ENCODE assay signal across 29 cellular contexts in the genomic region with DNA sequence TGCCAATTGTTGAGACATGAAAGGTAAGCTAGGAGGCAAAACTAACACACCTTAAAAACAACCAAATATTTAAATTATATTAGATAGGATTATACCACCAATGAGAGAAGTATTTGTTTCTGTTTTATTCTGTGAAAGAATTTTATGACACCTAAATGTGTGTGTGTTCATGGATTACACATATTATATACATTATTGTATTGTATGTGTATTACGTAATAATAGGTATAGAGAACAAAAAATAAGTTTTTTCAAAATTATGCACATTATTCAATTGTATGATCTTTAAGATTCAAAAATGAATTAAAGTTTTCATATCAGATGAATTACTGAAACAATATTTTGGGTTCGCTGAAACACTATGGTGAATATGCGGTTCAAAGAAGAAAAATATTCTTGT.
"Had no signal": no experiment of that assay in that cellular context is flagged by ENCODE, and none has a peak within 500 bp of the region (broad histone marks: within the 10 kb centered on the region; RNA-seq: fewer than 3 reads in every experiment).

No MANE protein-coding gene starts in this region.

- H3K4me1 ChIP-seq: adrenal gland, heart left ventricle, left lung, lower lobe of right lung, upper lobe of left lung, vagina had no signal

- H3K27me3 ChIP-seq: adrenal gland, heart left ventricle, left lung, upper lobe of left lung, vagina had no signal

- H3K4me3 ChIP-seq: adrenal gland, heart left ventricle, left lung, lower lobe of right lung, skin epidermis, upper lobe of left lung, vagina had no signal

- DNase-seq: activated CD4-positive, alpha-beta T cell treated with anti-CD3 and anti-CD28 coated beads for 4 hours; activated CD4-positive, alpha-beta T cell treated with anti-CD3 and anti-CD28 coated beads, Interleukin-2, amount 50 U/mL, for 48 hours; activated CD8-positive, alpha-beta memory T cell treated with anti-CD3 and anti-CD28 coated beads for 24 hours; activated effector memory CD4-positive, alpha-beta T cell treated with anti-CD3 and anti-CD28 coated beads, Interleukin-2, amount 50 U/mL, for 16 hours; activated naive CD4-positive, alpha-beta T cell treated with anti-CD3 and anti-CD28 coated beads for 36 hours; activated naive CD8-positive, alpha-beta T cell treated with anti-CD3 and anti-CD28 coated beads for 36 hours; adrenal gland; aorta; caudate nucleus; foreskin fibroblast; heart left ventricle; left lung; lower lobe of right lung; mesendoderm; stimulated activated CD4-positive, alpha-beta T cell treated with anti-CD3 and anti-CD28 coated beads, Interleukin-4, amount 100 ng/mL, for 24 hours; T-helper 1 cell; upper lobe of left lung had no signal

- H3K36me3 Mint-ChIP-seq: activated naive CD8-positive, alpha-beta T cell treated with anti-CD3 and anti-CD28 coated beads for 36 hours; brain; stimulated activated effector memory CD8-positive, alpha-beta T cell treated with anti-CD3 and anti-CD28 coated beads, Interleukin-12 subunit alpha, Interleukin-12 subunit beta, amount 100 ng/mL, for 72 hours had no signal

- FAIRE-seq: endothelial cell of umbilical vein, TTC549 had no signal

- H3K4me3 Mint-ChIP-seq: activated naive CD4-positive, alpha-beta T cell treated with anti-CD3 and anti-CD28 coated beads for 36 hours; activated naive CD8-positive, alpha-beta T cell treated with anti-CD3 and anti-CD28 coated beads for 36 hours; activated T-helper 1 cell treated with anti-CD3 and anti-CD28 coated beads, Interleukin-12 subunit alpha, Interleukin-12 subunit beta, Interleukin-2, Interleukin-4 antibody, amounts not matched to agents 30 ng/mL and 10 ng/mL and 1 ng/mL, durations not matched to agents 14 hours and 24 hours and 36 hours; brain; nephron; stimulated activated effector memory CD8-positive, alpha-beta T cell treated with anti-CD3 and anti-CD28 coated beads, Interleukin-12 subunit alpha, Interleukin-12 subunit beta, amount 100 ng/mL, for 72 hours; stimulated activated naive CD8-positive, alpha-beta T cell treated with anti-CD3 and anti-CD28 coated beads, Interleukin-15, Interleukin-2, amounts not matched to agents 100 ng/mL and 50 ng/mL, for 24 hours had no signal

- ATAC-seq: esophagus mucosa; heart left ventricle; left lung; lower lobe of right lung; sciatic nerve; stimulated activated effector memory CD8-positive, alpha-beta T cell treated with anti-CD3 and anti-CD28 coated beads, Interleukin-12 subunit alpha, Interleukin-12 subunit beta, amount 100 ng/mL, for 72 hours had no signal

- H3K4me1 Mint-ChIP-seq: stimulated activated effector memory CD8-positive, alpha-beta T cell treated with anti-CD3 and anti-CD28 coated beads, Interleukin-12 subunit alpha, Interleukin-12 subunit beta, amount 100 ng/mL, for 72 hours had no signal

- H3K36me3 ChIP-seq: adrenal gland, heart left ventricle, left lung, lower lobe of right lung, upper lobe of left lung, vagina had no signal

- H3K27ac ChIP-seq: adrenal gland, heart left ventricle, left lung, lower lobe of right lung, skin epidermis, upper lobe of left lung, vagina, VCaP had no signal

- H3K9me3 ChIP-seq: adrenal gland, heart left ventricle, left lung, lower lobe of right lung, upper lobe of left lung, vagina had no signal

- H3K9me3 Mint-ChIP-seq: activated naive CD4-positive, alpha-beta T cell treated with anti-CD3 and anti-CD28 coated beads for 36 hours; activated naive CD8-positive, alpha-beta T cell treated with anti-CD3 and anti-CD28 coated beads for 36 hours; activated T-helper 1 cell treated with anti-CD3 and anti-CD28 coated beads, Interleukin-12 subunit alpha, Interleukin-12 subunit beta, Interleukin-2, Interleukin-4 antibody, amounts not matched to agents 30 ng/mL and 10 ng/mL and 1 ng/mL, durations not matched to agents 14 hours and 24 hours and 36 hours; nephron; stimulated activated effector memory CD8-positive, alpha-beta T cell treated with anti-CD3 and anti-CD28 coated beads, Interleukin-12 subunit alpha, Interleukin-12 subunit beta, amount 100 ng/mL, for 72 hours; stimulated activated naive CD8-positive, alpha-beta T cell treated with anti-CD3 and anti-CD28 coated beads, Interleukin-15, Interleukin-2, amounts not matched to agents 100 ng/mL and 50 ng/mL, for 24 hours had no signal

- H3K27ac Mint-ChIP-seq: activated naive CD4-positive, alpha-beta T cell treated with anti-CD3 and anti-CD28 coated beads for 36 hours; activated naive CD8-positive, alpha-beta T cell treated with anti-CD3 and anti-CD28 coated beads for 36 hours; activated T-helper 1 cell treated with anti-CD3 and anti-CD28 coated beads, Interleukin-12 subunit alpha, Interleukin-12 subunit beta, Interleukin-2, Interleukin-4 antibody, amounts not matched to agents 30 ng/mL and 10 ng/mL and 1 ng/mL, durations not matched to agents 14 hours and 24 hours and 36 hours; nephron; stimulated activated effector memory CD8-positive, alpha-beta T cell treated with anti-CD3 and anti-CD28 coated beads, Interleukin-12 subunit alpha, Interleukin-12 subunit beta, amount 100 ng/mL, for 72 hours; stimulated activated naive CD8-positive, alpha-beta T cell treated with anti-CD3 and anti-CD28 coated beads, Interleukin-15, Interleukin-2, amounts not matched to agents 100 ng/mL and 50 ng/mL, for 24 hours had no signal
